Comparison of ENCODE assay signal across 8 cellular contexts in genomic region chr17:64974052-64974749, GRCh38. TPM values are rescaled to one million over a fixed set of nuclear protein-coding genes. Genes with fewer than 3 reads are reported as not detected.
A peak's percentile ranks its signal among the peaks of the same experiment; 100 is the strongest.
DNase-seq lines count a peak whose midpoint lies in the region; ATAC-seq and TF ChIP-seq lines count a peak whose summit lies in the region.
"Not testable (repeated sequence)": the region's sequence is repeated elsewhere in the genome, so short reads cannot be mapped to it uniquely, and the experiment has no call there.

No MANE protein-coding gene starts in this region.

- dilution Hi-C loops in IMR-90 (cut with HindIII; ENCODE audit: low sequenced_read_pairs, unreplicated experiment), result not testable (repeated sequence)

- not testable (repeated sequence) for H3K79me2 ChIP-seq in osteoblast (ENCODE audit: insufficient read depth, low read length)

- peak overlapping the region; percentile 90 for H2BK5ac ChIP-seq in IMR-90 (ENCODE audit: low read depth, low read length, poor library complexity, severe bottlenecking)

- 0 out of 2 replicates have a peak overlapping the region, but pooled peaks have one; percentile 69 for H3K56ac ChIP-seq in IMR-90 (ENCODE audit: extremely low read depth, insufficient read depth, low read length)

- TF ChIP-seq RAD21 in IMR-90 (IDR thresholded peaks at IDR 0.05; ENCODE audit: low read length), result not testable (repeated sequence)

- H2BK120ac ChIP-seq in IMR-90 (ENCODE audit: low read depth, low read length), result not testable (repeated sequence)

- not testable (repeated sequence) for H3K4me3 ChIP-seq in IMR-90 (ENCODE audit: insufficient read depth, low read depth, low read length); duodenal mucosa (ENCODE audit: low read depth in 1 of 2, low read length in 2 of 2)
- H3K4me3 ChIP-seq in iPS-20b (ENCODE audit: low read length), result peak overlapping the region; percentile 81
- H3K4me3 ChIP-seq in osteoblast (ENCODE audit: insufficient read depth, low read length), result peak overlapping the region; percentile 87

- intact Hi-C loops in Calu3 (cut with micrococcal nuclease; ENCODE audit: unreplicated experiment), result not testable (repeated sequence)
- intact Hi-C loops in IMR-90 (cut with micrococcal nuclease), result loop anchor here (2.0 to 5.0 kb wide), 2 partner anchors 127 to 148 kb away; no protein-coding TSS in a partner anchor
- intact Hi-C loops in activated T-helper 2 cell treated with anti-CD3 and anti-CD28 coated beads, Interferon-gamma antibody, Interleukin-2, Interleukin-4, amounts not matched to agents 10 μg/mL and 5 μg/mL and 100 μg/mL, durations not matched to agents 14 hours and 24 hours and 36 hours (cut with micrococcal nuclease), result loop anchor here (2.0 kb wide), 4 partner anchors 53 to 149 kb away; partner anchors contain the start of gene GNA13

- not testable (repeated sequence) for H3K27ac ChIP-seq in IMR-90 (ENCODE audit: insufficient read depth, low read length); iPS-20b (ENCODE audit: low read length)
- H3K27ac ChIP-seq in duodenal mucosa (ENCODE audit: low read depth, low read length), result peak overlapping the region; percentile 99
- peak overlapping the region; percentile 78 for H3K27ac ChIP-seq in osteoblast (ENCODE audit: low read depth, low read length)
- peak overlapping the region; percentile 91 for H3K27ac ChIP-seq in temporal lobe (ENCODE audit: low read depth, low read length)

- H3K27me3 ChIP-seq in IMR-90 (ENCODE audit: control insufficient read depth, insufficient read depth, low read length); duodenal mucosa (ENCODE audit: control insufficient read depth in 1 of 2, insufficient read depth in 2 of 2, low read length in 2 of 2); iPS-20b (ENCODE audit: insufficient read depth, low read length); osteoblast (ENCODE audit: insufficient read depth, low read length): not testable (repeated sequence)

- not testable (repeated sequence) for H3K9me3 Mint-ChIP-seq in Calu3 (ENCODE audit: low read depth, unreplicated experiment); activated T-helper 2 cell treated with anti-CD3 and anti-CD28 coated beads, Interferon-gamma antibody, Interleukin-2, Interleukin-4, amounts not matched to agents 10 μg/mL and 5 μg/mL and 100 μg/mL, durations not matched to agents 14 hours and 24 hours and 36 hours

- H3K4me3 Mint-ChIP-seq in Calu3 (ENCODE audit: low read depth, unreplicated experiment), result peak overlapping the region; percentile 92
- peak overlapping the region; percentile 81 for H3K4me3 Mint-ChIP-seq in activated T-helper 2 cell treated with anti-CD3 and anti-CD28 coated beads, Interferon-gamma antibody, Interleukin-2, Interleukin-4, amounts not matched to agents 10 μg/mL and 5 μg/mL and 100 μg/mL, durations not matched to agents 14 hours and 24 hours and 36 hours (ENCODE audit: low read depth)

- not testable (repeated sequence) for TF ChIP-seq CTCF in Calu3 (IDR thresholded peaks at IDR 0.05; ENCODE audit: unreplicated experiment); IMR-90 (conservative IDR thresholded peaks at IDR 0.05; ENCODE audit: low read depth, low read length); osteoblast (IDR thresholded peaks at IDR 0.05; ENCODE audit: extremely low read depth, low read depth, low read length)

- not testable (repeated sequence) for H4K91ac ChIP-seq in IMR-90 (ENCODE audit: insufficient read depth, low read depth, low read length)

- not testable (repeated sequence) for BruUV-seq in Calu3 (replicated peaks; lab: Mats Ljungman, UMichigan); IMR-90 (replicated peaks; lab: Mats Ljungman, UMichigan)

- H2AK5ac ChIP-seq in IMR-90 (ENCODE audit: low read depth, low read length), result not testable (repeated sequence)

- peak overlapping the region; percentile 40; the same call in 1 of the 2 replicates for H3K18ac ChIP-seq in IMR-90 (ENCODE audit: low read depth, low read length)

- not testable (repeated sequence) for H2AFZ ChIP-seq in IMR-90 (replicated peaks; ENCODE audit: low read length, poor library complexity); osteoblast (ENCODE audit: low read length)

- CTCF ChIA-PET in Calu3 (lab: Charles Lee); IMR-90 (lab: Yijun Ruan, JAX): not testable (repeated sequence)

- H4K8ac ChIP-seq in IMR-90 (ENCODE audit: low read depth in 2 of 2, low read length in 2 of 2), result peak overlapping the region; percentile 91 to 95; a peak in 3 of 4 replicates

- H2BK15ac ChIP-seq in IMR-90 (ENCODE audit: low read depth, low read length), result not testable (repeated sequence)

- H3K4ac ChIP-seq in IMR-90 (ENCODE audit: low read depth, low read length), result peak overlapping the region; percentile 89; the same call in 1 of the 2 replicates

- H4K5ac ChIP-seq in IMR-90 (ENCODE audit: low read depth, low read length), result peak overlapping the region; percentile 50; the same call in 1 of the 2 replicates

- not testable (repeated sequence) for TF ChIP-seq POLR2A in IMR-90 (IDR thresholded peaks at IDR 0.05; ENCODE audit: low read depth, low read length)

- not testable (repeated sequence) for ATAC-seq in IMR-90 (ENCODE audit: low read depth)

- peaks cover 23% of the 10 kb centered on the region for H3K36me3 Mint-ChIP-seq in Calu3 (ENCODE audit: insufficient read depth, unreplicated experiment)
- peaks cover 35% of the 10 kb centered on the region for H3K36me3 Mint-ChIP-seq in activated T-helper 2 cell treated with anti-CD3 and anti-CD28 coated beads, Interferon-gamma antibody, Interleukin-2, Interleukin-4, amounts not matched to agents 10 μg/mL and 5 μg/mL and 100 μg/mL, durations not matched to agents 14 hours and 24 hours and 36 hours (ENCODE audit: low read depth)

- H4K20me1 ChIP-seq in IMR-90 (ENCODE audit: insufficient read depth, low read length); osteoblast (ENCODE audit: insufficient read depth, low read length): not testable (repeated sequence)

- H3K4me1 Mint-ChIP-seq in Calu3 (ENCODE audit: low read depth, unreplicated experiment), result not testable (repeated sequence)
- H3K4me1 Mint-ChIP-seq in activated T-helper 2 cell treated with anti-CD3 and anti-CD28 coated beads, Interferon-gamma antibody, Interleukin-2, Interleukin-4, amounts not matched to agents 10 μg/mL and 5 μg/mL and 100 μg/mL, durations not matched to agents 14 hours and 24 hours and 36 hours (ENCODE audit: low read depth), result peaks cover 56% of the 10 kb centered on the region

- H3K14ac ChIP-seq in IMR-90 (replicated peaks; ENCODE audit: low read depth, low read length), result peak overlapping the region; percentile 74; the same call in 1 of the 2 replicates

- not testable (repeated sequence) for H2AK9ac ChIP-seq in IMR-90 (replicated peaks; ENCODE audit: low read depth, low read length, poor library complexity)

- not testable (repeated sequence) for H3K4me1 ChIP-seq in IMR-90 (ENCODE audit: control insufficient read depth, insufficient read depth, low read length); duodenal mucosa (ENCODE audit: control insufficient read depth in 1 of 2, insufficient read depth in 2 of 2, low read length in 2 of 2); iPS-20b (ENCODE audit: insufficient read depth, low read length); osteoblast (ENCODE audit: insufficient read depth, low read length)

- not testable (repeated sequence) for H3K27me3 Mint-ChIP-seq in Calu3 (ENCODE audit: unreplicated experiment); activated T-helper 2 cell treated with anti-CD3 and anti-CD28 coated beads, Interferon-gamma antibody, Interleukin-2, Interleukin-4, amounts not matched to agents 10 μg/mL and 5 μg/mL and 100 μg/mL, durations not matched to agents 14 hours and 24 hours and 36 hours (ENCODE audit: low read depth)

- H3K9ac ChIP-seq in IMR-90 (ENCODE audit: low read depth, low read length) (peak overlapping the region; percentile 72; the same call in 1 of the 2 replicates), duodenal mucosa (ENCODE audit: low read depth in 1 of 2, low read length in 2 of 2) (peak overlapping the region in 1 of 2 donors; percentile 92), iPS-20b (ENCODE audit: low read depth, low read length) (peak overlapping the region; percentile 78; the same call in 1 of the 2 replicates)

- H2BK20ac ChIP-seq in IMR-90 (ENCODE audit: low read depth, low read length), result not testable (repeated sequence)

- H3K4me2 ChIP-seq in IMR-90 (ENCODE audit: low read depth, low read length), result peak overlapping the region; percentile 97
- peak overlapping the region; percentile 85 for H3K4me2 ChIP-seq in osteoblast (ENCODE audit: insufficient read depth, low read length)

- WGBS in IMR-90 (ENCODE audit: extremely low coverage in 2 of 2, insufficient read length in 1 of 2), 2 experiments, result 0% methylated on average over 1 of the region's 7 CpGs; no CpG with 5 or more reads in 1 of the 2 experiments

- not testable (repeated sequence) for H3K36me3 ChIP-seq in IMR-90 (ENCODE audit: control insufficient read depth, insufficient read depth, low read length); duodenal mucosa (ENCODE audit: control insufficient read depth in 1 of 2, insufficient read depth in 2 of 2, low read length in 2 of 2); iPS-20b (ENCODE audit: insufficient read depth, low read depth, low read length); osteoblast (ENCODE audit: insufficient read depth, low read length)

- peaks cover 2 to 16% of the 10 kb centered on the region in 2 experiments for H3K79me1 ChIP-seq in IMR-90 (ENCODE audit: low read depth in 1 of 2, low read length in 2 of 2)

- H3K27ac Mint-ChIP-seq in Calu3 (ENCODE audit: unreplicated experiment), result peak overlapping the region; percentile 77
- peak overlapping the region; percentile 97 for H3K27ac Mint-ChIP-seq in activated T-helper 2 cell treated with anti-CD3 and anti-CD28 coated beads, Interferon-gamma antibody, Interleukin-2, Interleukin-4, amounts not matched to agents 10 μg/mL and 5 μg/mL and 100 μg/mL, durations not matched to agents 14 hours and 24 hours and 36 hours

- H3K23ac ChIP-seq in IMR-90 (ENCODE audit: low read depth, low read length), result peak overlapping the region; percentile 70; the same call in 1 of the 2 replicates

- POLR2A ChIA-PET in IMR-90 (lab: Charles Lee; ENCODE audit: unreplicated experiment), result interaction anchor here (0.5 kb wide), 2 partner anchors 9 to 1528 kb away, joined by 3 read pairs; no protein-coding TSS in a partner anchor

- not testable (repeated sequence) for H3K9me3 ChIP-seq in IMR-90 (ENCODE audit: control insufficient read depth, insufficient read depth, low read length); duodenal mucosa (ENCODE audit: control insufficient read depth in 1 of 2, low read length in 2 of 2); iPS-20b (ENCODE audit: insufficient read depth, low read depth, low read length); osteoblast (ENCODE audit: low read depth, low read length)

- in situ Hi-C loops in IMR-90 (cut with MboI; ENCODE audit: low sequenced_read_pairs), result not testable (repeated sequence)

- H3K9me1 ChIP-seq in IMR-90 (ENCODE audit: insufficient read depth, low read length), result not testable (repeated sequence)

- not testable (repeated sequence) for DNase-seq in Calu3; activated T-helper 2 cell treated with anti-CD3 and anti-CD28 coated beads, Interferon-gamma antibody, Interleukin-2, Interleukin-4, amounts not matched to agents 10 μg/mL and 5 μg/mL and 100 μg/mL, durations not matched to agents 14 hours and 24 hours and 36 hours (ENCODE audit: low spot score)
- DNase-seq in IMR-90 (peak; percentile 77), SIG-M5 treated with dmso at 0.1 percent for 504 hours (lab: John Stamatoyannopoulos, UW; ENCODE audit: unreplicated experiment) (peak; percentile 77), osteoblast (ENCODE audit: insufficient read length, low spot score, missing footprints) (peak; percentile 82)

RNA-seq across cellular contexts. Expression of gene LRRC37A3, which starts 54.9 kb away (rescaled TPM):
- 34.1 and 37.4 TPM in 2 replicates for total RNA-seq in Calu3 (2022)
- 3.3 and 4.5 TPM in 2 replicates for total RNA-seq in IMR-90 (2012; rRNA removed)
- 2.9 and 3.1 TPM in 2 replicates for polyA plus RNA-seq in IMR-90 (2012; rRNA removed)
- 1.0 and 3.0 TPM in 2 replicates for polyA plus RNA-seq in IMR-90 (2012; cell fraction: cytosol; rRNA removed)
- 5.5 and 19.7 TPM in 2 replicates for polyA plus RNA-seq in IMR-90 (2012; cell fraction: nucleus; rRNA removed; ENCODE audit: low replicate concordance)
- 10.5 and 16.1 TPM in 2 replicates for total RNA-seq in activated T-helper 2 cell treated with anti-CD3 and anti-CD28 coated beads, Interferon-gamma antibody, Interleukin-2, Interleukin-4, amounts not matched to agents 10 μg/mL and 5 μg/mL and 100 μg/mL, durations not matched to agents 14 hours and 24 hours and 36 hours
- total RNA-seq in osteoblast, result 14.1 and 15.2 TPM in 2 replicates
- 22.1 TPM for total RNA-seq in temporal lobe
